In the genomic region with DNA sequence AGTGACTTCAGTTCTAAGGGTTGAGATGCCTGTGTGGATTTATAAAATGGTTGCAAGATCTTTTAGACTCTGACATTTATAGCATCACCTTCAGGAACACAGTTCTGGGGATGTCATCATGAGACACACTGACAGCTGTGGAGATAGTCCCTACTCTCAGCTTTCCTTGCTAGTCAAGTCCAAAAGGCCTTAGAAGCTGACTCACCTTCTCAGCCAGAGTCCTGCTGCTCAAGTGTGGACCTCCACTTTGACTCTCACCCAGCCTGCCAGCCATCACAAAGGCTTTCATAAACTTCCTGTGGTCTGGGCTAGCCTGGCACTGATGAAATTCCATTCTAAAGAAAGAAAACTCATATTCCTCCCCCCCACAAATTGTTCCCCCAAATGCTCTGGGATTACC, we compare ENCODE assay signal across 22 cellular contexts. TPM values are rescaled to one million over a fixed set of nuclear protein-coding genes. Genes with fewer than 3 reads are reported as not detected.
DNase-seq lines count a peak whose midpoint lies in the region; ATAC-seq, FAIRE-seq and TF ChIP-seq lines count a peak whose summit lies in the region.
"Had no signal": no experiment of that assay in that cellular context is flagged by ENCODE, and none has a peak within 500 bp of the region (broad histone marks: within the 10 kb centered on the region; RNA-seq: fewer than 3 reads in every experiment).

No MANE protein-coding gene starts in this region.

- POLR2A ChIA-PET in HEK293T (lab: Yijun Ruan, JAX): no interaction called here

- TF ChIP-seq CTCF in astrocyte (IDR thresholded peaks at IDR 0.05; ENCODE audit: insufficient read depth, low read depth, low read length) (no peak), left ventricle myocardium inferior (IDR thresholded peaks at IDR 0.05; ENCODE audit: borderline replicate concordance) (no peak)

- H3K27me3 ChIP-seq in astrocyte (ENCODE audit: insufficient read depth, low read length): no peaks in the 10 kb centered on the region
- no peaks in the 10 kb centered on the region for H3K27me3 ChIP-seq in left ventricle myocardium inferior (ENCODE audit: low read depth)
- H3K27me3 ChIP-seq: adrenal gland, breast epithelium, vagina had no signal

- intact Hi-C loops in left ventricle myocardium inferior (cut with micrococcal nuclease): no loop called here

- peak; percentile 54 for DNase-seq in HT1080 (ENCODE audit: low read depth)
- peak; percentile 9 for DNase-seq in astrocyte (ENCODE audit: low read depth)
- no peak for DNase-seq in left ventricle myocardium inferior
- peak; percentile 4 for DNase-seq in renal cortical epithelial cell (ENCODE audit: low read depth)
- DNase-seq in NCI-H510A treated with DMSO at 0.1 percent for 48 hours (lab: John Stamatoyannopoulos, UW): no peak
- DNase-seq in HEK293T (ENCODE audit: extremely low spot score): no peak
- DNase-seq: activated CD4-positive, alpha-beta T cell treated with anti-CD3 and anti-CD28 coated beads for 36 hours; adrenal gland; CD4-positive, CD25-positive, alpha-beta regulatory T cell; MV-4-11; naive thymus-derived CD8-positive, alpha-beta T cell; SK-N-SH; stimulated activated naive CD4-positive, alpha-beta T cell treated with Interleukin-2 at 50 U/mL for 16 hours; T-helper 17 cell had no signal

- H3K27me3 Mint-ChIP-seq in astrocyte (ENCODE audit: low read depth, unreplicated experiment): no peaks in the 10 kb centered on the region
- H3K27me3 Mint-ChIP-seq: activated CD4-positive, alpha-beta T cell treated with anti-CD3 and anti-CD28 coated beads for 36 hours; CD4-positive, CD25-positive, alpha-beta regulatory T cell; dendritic cell treated with granulocyte-macrophage colony-stimulating factor and Interleukin-4, amounts not matched to agents 40 ng/mL and 50 ng/mL, for 4 days; naive thymus-derived CD8-positive, alpha-beta T cell; T-helper 17 cell had no signal

- peaks cover 14% of the 10 kb centered on the region for H4K20me1 ChIP-seq in astrocyte (ENCODE audit: insufficient read depth, low read length)

- no peak for FAIRE-seq in astrocyte (lab: Jason Lieb, UNC)
- FAIRE-seq: D721Med had no signal

- CTCF ChIA-PET in HEK293T (lab: Yijun Ruan, JAX): no interaction called here

- H3K9me3 Mint-ChIP-seq in astrocyte (ENCODE audit: unreplicated experiment): no peaks in the 10 kb centered on the region
- H3K9me3 Mint-ChIP-seq: dendritic cell treated with granulocyte-macrophage colony-stimulating factor and Interleukin-4, amounts not matched to agents 40 ng/mL and 50 ng/mL, for 4 days had no signal

- H3K27ac ChIP-seq in astrocyte (ENCODE audit: low read depth, low read length): no peak overlapping the region
- peak overlapping the region; percentile 81 for H3K27ac ChIP-seq in left ventricle myocardium inferior (replicated peaks)
- H3K27ac ChIP-seq: adrenal gland, breast epithelium, KMS-11, thoracic aorta, vagina had no signal

- peaks cover 25% of the 10 kb centered on the region for H3K36me3 Mint-ChIP-seq in astrocyte (ENCODE audit: low read depth, unreplicated experiment)

- H3K4me1 ChIP-seq in astrocyte (ENCODE audit: insufficient read depth, low read length) (peaks cover 5% of the 10 kb centered on the region), left ventricle myocardium inferior (peaks cover 40% of the 10 kb centered on the region)
- H3K4me1 ChIP-seq: adrenal gland, breast epithelium, vagina had no signal

- peaks cover 6% of the 10 kb centered on the region for H3K4me1 Mint-ChIP-seq in astrocyte (ENCODE audit: low read depth, unreplicated experiment)

- no peak for ATAC-seq in HG03457 (IDR thresholded peaks at IDR 0.05; ENCODE audit: unreplicated experiment)
- ATAC-seq: activated CD4-positive, alpha-beta T cell treated with anti-CD3 and anti-CD28 coated beads for 36 hours; naive thymus-derived CD8-positive, alpha-beta T cell; T-helper 17 cell had no signal

- H3K36me3 ChIP-seq in astrocyte (ENCODE audit: insufficient read depth, low read length): peaks cover 27% of the 10 kb centered on the region
- peaks cover 28% of the 10 kb centered on the region for H3K36me3 ChIP-seq in left ventricle myocardium inferior
- H3K36me3 ChIP-seq: breast epithelium had no signal

- no peak overlapping the region for H3K4me3 ChIP-seq in astrocyte (ENCODE audit: insufficient read depth, low read depth, low read length)
- no peak overlapping the region for H3K4me3 ChIP-seq in left ventricle myocardium inferior
- H3K4me3 ChIP-seq: adrenal gland, breast epithelium, thoracic aorta, vagina had no signal

- no peaks in the 10 kb centered on the region for H3K79me2 ChIP-seq in astrocyte (ENCODE audit: insufficient read depth, low read length)

- no peak overlapping the region for H3K9ac ChIP-seq in astrocyte (ENCODE audit: low read length)
- H3K9ac ChIP-seq: KMS-11, SK-N-SH had no signal

- H2AFZ ChIP-seq in astrocyte (ENCODE audit: low read depth, low read length): no peak overlapping the region

- no peak overlapping the region for H3K4me2 ChIP-seq in astrocyte (ENCODE audit: low read length)
- H3K4me2 ChIP-seq: KMS-11, SK-N-SH had no signal

- no peak overlapping the region for H3K27ac Mint-ChIP-seq in astrocyte (ENCODE audit: unreplicated experiment)
- H3K27ac Mint-ChIP-seq: activated CD4-positive, alpha-beta T cell treated with anti-CD3 and anti-CD28 coated beads for 36 hours; CD4-positive, CD25-positive, alpha-beta regulatory T cell; dendritic cell treated with granulocyte-macrophage colony-stimulating factor and Interleukin-4, amounts not matched to agents 40 ng/mL and 50 ng/mL, for 4 days; T-helper 17 cell had no signal

- H3K9me3 ChIP-seq in astrocyte (ENCODE audit: insufficient read depth, low read depth, low read length): no peaks in the 10 kb centered on the region
- no peaks in the 10 kb centered on the region for H3K9me3 ChIP-seq in left ventricle myocardium inferior (replicated peaks)
- H3K9me3 ChIP-seq: adrenal gland, breast epithelium, SK-N-SH, thoracic aorta, vagina had no signal

- H3K4me3 Mint-ChIP-seq in astrocyte (ENCODE audit: unreplicated experiment): no peak overlapping the region
- H3K4me3 Mint-ChIP-seq: activated CD4-positive, alpha-beta T cell treated with anti-CD3 and anti-CD28 coated beads for 36 hours; CD4-positive, CD25-positive, alpha-beta regulatory T cell; dendritic cell treated with granulocyte-macrophage colony-stimulating factor and Interleukin-4, amounts not matched to agents 40 ng/mL and 50 ng/mL, for 4 days; mesothelial cell of epicardium; naive thymus-derived CD8-positive, alpha-beta T cell; T-helper 17 cell had no signal

TF ChIP-seq in HEK293T, 16 proteins besides CTCF, POLR2A, EP300 and RAD21:
- TF ChIP-seq ZNF384 (IDR thresholded peaks at IDR 0.05): no peak

RNA-seq across cellular contexts. Expression of gene TMEM39A, which starts 44.8 kb away (rescaled TPM):
- 40.8 and 41.5 TPM in 2 replicates for total RNA-seq in HT1080 (2014; rRNA removed; shearing (Covaris generic))
- 28.9 and 35.5 TPM in 2 replicates for polyA plus RNA-seq in HT1080 (2015; cell fraction: cytosol; rRNA removed)
- 104 and 105 TPM in 2 replicates for polyA plus RNA-seq in HT1080 (2015; cell fraction: nucleus; rRNA removed)
- total RNA-seq in astrocyte: 53.4 and 59.4 TPM in 2 replicates
- total RNA-seq in left ventricle myocardium inferior: 12.2 TPM
- 30.0 and 36.1 TPM in 2 replicates for total RNA-seq in renal cortical epithelial cell

RNA-seq across cellular contexts. Expression of gene POGLUT1, which starts 50.1 kb away (rescaled TPM):
- total RNA-seq in HT1080 (2014; rRNA removed; shearing (Covaris generic)): 17.9 and 19.7 TPM in 2 replicates
- 14.5 and 17.9 TPM in 2 replicates for polyA plus RNA-seq in HT1080 (2015; cell fraction: cytosol; rRNA removed)
- polyA plus RNA-seq in HT1080 (2015; cell fraction: nucleus; rRNA removed): 42.4 and 47.8 TPM in 2 replicates
- total RNA-seq in astrocyte: 15.1 and 16.4 TPM in 2 replicates
- total RNA-seq in left ventricle myocardium inferior: 5.1 TPM
- total RNA-seq in renal cortical epithelial cell: 14.8 and 25.2 TPM in 2 replicates

Comparison
In these comparisons a context has a peak if more than half of its experiments do, and no peak if none do; other contexts are left out.
1. DNase-seq: peak in HT1080 (single experiment), astrocyte (single experiment) and renal cortical epithelial cell (single experiment); none in left ventricle myocardium inferior (single experiment), NCI-H510A treated with DMSO at 0.1 percent for 48 hours (single experiment) and HEK293T (single experiment).